Comparison of ENCODE assay signal across 2 cellular contexts in the genomic region with DNA sequence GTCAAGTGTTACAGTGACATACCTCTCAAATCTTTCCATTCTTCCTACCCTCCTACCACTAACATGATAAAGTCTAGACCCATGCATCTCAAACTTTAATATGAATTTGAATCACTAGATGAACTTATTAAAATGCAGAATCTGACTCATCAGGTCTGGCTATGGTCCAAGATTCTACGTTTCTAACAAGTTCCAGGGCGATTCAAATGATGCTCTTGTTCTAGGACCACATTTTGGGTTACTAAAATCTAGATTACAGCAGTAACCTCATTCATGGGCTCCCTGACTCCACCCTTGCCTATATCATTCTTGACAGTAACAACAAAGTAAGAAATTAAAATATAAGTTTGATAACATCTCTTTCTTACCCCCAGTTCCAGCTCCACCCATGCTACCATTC.
TF ChIP-seq lines count a peak whose summit lies in the region.

No MANE protein-coding gene starts in this region.

TF ChIP-seq in SK-N-SH, 30 proteins besides CTCF, POLR2A, EP300 and RAD21 (continued from another document):
- TF ChIP-seq YY1 (IDR thresholded peaks at IDR 0.05; ENCODE audit: low read depth) (no peak), TAF1 (IDR thresholded peaks at IDR 0.05; ENCODE audit: borderline replicate concordance, low read depth, low read length) (no peak), NFIC (IDR thresholded peaks at IDR 0.05; ENCODE audit: borderline replicate concordance) (no peak)
TF ChIP-seq in SK-N-SH: peak in this region for 1.

TF ChIP-seq in SK-N-SH treated with all-trans-retinoic acid at 6 μM for 48 hours, 23 proteins besides CTCF, POLR2A, EP300 and RAD21:
- TF ChIP-seq, protein P1, sequence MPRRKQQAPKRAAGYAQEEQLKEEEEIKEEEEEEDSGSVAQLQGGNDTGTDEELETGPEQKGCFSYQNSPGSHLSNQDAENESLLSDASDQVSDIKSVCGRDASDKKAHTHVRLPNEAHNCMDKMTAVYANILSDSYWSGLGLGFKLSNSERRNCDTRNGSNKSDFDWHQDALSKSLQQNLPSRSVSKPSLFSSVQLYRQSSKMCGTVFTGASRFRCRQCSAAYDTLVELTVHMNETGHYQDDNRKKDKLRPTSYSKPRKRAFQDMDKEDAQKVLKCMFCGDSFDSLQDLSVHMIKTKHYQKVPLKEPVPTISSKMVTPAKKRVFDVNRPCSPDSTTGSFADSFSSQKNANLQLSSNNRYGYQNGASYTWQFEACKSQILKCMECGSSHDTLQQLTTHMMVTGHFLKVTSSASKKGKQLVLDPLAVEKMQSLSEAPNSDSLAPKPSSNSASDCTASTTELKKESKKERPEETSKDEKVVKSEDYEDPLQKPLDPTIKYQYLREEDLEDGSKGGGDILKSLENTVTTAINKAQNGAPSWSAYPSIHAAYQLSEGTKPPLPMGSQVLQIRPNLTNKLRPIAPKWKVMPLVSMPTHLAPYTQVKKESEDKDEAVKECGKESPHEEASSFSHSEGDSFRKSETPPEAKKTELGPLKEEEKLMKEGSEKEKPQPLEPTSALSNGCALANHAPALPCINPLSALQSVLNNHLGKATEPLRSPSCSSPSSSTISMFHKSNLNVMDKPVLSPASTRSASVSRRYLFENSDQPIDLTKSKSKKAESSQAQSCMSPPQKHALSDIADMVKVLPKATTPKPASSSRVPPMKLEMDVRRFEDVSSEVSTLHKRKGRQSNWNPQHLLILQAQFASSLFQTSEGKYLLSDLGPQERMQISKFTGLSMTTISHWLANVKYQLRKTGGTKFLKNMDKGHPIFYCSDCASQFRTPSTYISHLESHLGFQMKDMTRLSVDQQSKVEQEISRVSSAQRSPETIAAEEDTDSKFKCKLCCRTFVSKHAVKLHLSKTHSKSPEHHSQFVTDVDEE (CRISPR knock-in tag; IDR thresholded peaks at IDR 0.05) = no peak
- TF ChIP-seq, protein P2, sequence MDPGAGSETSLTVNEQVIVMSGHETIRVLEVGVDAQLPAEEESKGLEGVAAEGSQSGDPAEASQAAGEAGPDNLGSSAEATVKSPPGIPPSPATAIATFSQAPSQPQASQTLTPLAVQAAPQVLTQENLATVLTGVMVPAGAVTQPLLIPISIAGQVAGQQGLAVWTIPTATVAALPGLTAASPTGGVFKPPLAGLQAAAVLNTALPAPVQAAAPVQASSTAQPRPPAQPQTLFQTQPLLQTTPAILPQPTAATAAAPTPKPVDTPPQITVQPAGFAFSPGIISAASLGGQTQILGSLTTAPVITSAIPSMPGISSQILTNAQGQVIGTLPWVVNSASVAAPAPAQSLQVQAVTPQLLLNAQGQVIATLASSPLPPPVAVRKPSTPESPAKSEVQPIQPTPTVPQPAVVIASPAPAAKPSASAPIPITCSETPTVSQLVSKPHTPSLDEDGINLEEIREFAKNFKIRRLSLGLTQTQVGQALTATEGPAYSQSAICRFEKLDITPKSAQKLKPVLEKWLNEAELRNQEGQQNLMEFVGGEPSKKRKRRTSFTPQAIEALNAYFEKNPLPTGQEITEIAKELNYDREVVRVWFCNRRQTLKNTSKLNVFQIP (CRISPR knock-in tag; IDR thresholded peaks at IDR 0.05; ENCODE audit: borderline replicate concordance, low read depth) = no peak
- TF ChIP-seq TCF4 (CRISPR knock-in tag; IDR thresholded peaks at IDR 0.05; ENCODE audit: borderline replicate concordance) (no peak), ZFP30 (CRISPR knock-in tag; IDR thresholded peaks at IDR 0.05) (no peak), CSDC2 (CRISPR knock-in tag; IDR thresholded peaks at IDR 0.05) (no peak), GLIS3 (CRISPR knock-in tag; IDR thresholded peaks at IDR 0.05) (no peak), ZNF8 (CRISPR knock-in tag; IDR thresholded peaks at IDR 0.05) (no peak), ZNF70 (CRISPR knock-in tag; IDR thresholded peaks at IDR 0.05) (no peak), ZC3H10 (CRISPR knock-in tag; IDR thresholded peaks at IDR 0.05) (no peak), BACH2 (CRISPR knock-in tag; IDR thresholded peaks at IDR 0.05; ENCODE audit: borderline replicate concordance) (no peak)
- TF ChIP-seq, protein P3, sequence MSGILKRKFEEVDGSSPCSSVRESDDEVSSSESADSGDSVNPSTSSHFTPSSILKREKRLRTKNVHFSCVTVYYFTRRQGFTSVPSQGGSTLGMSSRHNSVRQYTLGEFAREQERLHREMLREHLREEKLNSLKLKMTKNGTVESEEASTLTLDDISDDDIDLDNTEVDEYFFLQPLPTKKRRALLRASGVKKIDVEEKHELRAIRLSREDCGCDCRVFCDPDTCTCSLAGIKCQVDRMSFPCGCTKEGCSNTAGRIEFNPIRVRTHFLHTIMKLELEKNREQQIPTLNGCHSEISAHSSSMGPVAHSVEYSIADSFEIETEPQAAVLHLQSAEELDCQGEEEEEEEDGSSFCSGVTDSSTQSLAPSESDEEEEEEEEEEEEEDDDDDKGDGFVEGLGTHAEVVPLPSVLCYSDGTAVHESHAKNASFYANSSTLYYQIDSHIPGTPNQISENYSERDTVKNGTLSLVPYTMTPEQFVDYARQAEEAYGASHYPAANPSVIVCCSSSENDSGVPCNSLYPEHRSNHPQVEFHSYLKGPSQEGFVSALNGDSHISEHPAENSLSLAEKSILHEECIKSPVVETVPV (CRISPR knock-in tag; IDR thresholded peaks at IDR 0.05) = no peak
